8 cellular contexts compared by ENCODE assay signal in genomic region chr14:64388533-64389243, GRCh38. TPM values are rescaled to one million over a fixed set of nuclear protein-coding genes. Genes with fewer than 3 reads are reported as not detected.
A peak's percentile ranks its signal among the peaks of the same experiment; 100 is the strongest.
DNase-seq lines count a peak whose midpoint lies in the region; ATAC-seq and TF ChIP-seq lines count a peak whose summit lies in the region.

No MANE protein-coding gene starts in this region.

- intact Hi-C loops in cardiac septum (cut with DNase I), result no loop called here

- peak overlapping the region; percentile 98 for H3K27ac Mint-ChIP-seq in activated naive CD8-positive, alpha-beta T cell
- H3K27ac Mint-ChIP-seq in progenitor cell of endocrine pancreas, result peak overlapping the region; percentile 99

- H3K36me3 Mint-ChIP-seq in activated naive CD8-positive, alpha-beta T cell, result peaks cover 12% of the 10 kb centered on the region
- H3K36me3 Mint-ChIP-seq in progenitor cell of endocrine pancreas (ENCODE audit: insufficient read depth), result peaks cover 8% of the 10 kb centered on the region

- no peaks in the 10 kb centered on the region for H3K9me3 Mint-ChIP-seq in activated naive CD8-positive, alpha-beta T cell (ENCODE audit: low read depth)
- H3K9me3 Mint-ChIP-seq in progenitor cell of endocrine pancreas (ENCODE audit: low read depth), result no peaks in the 10 kb centered on the region

- no peaks in the 10 kb centered on the region for H3K27me3 Mint-ChIP-seq in activated naive CD8-positive, alpha-beta T cell
- no peaks in the 10 kb centered on the region for H3K27me3 Mint-ChIP-seq in progenitor cell of endocrine pancreas

- ATAC-seq in GM21825 (IDR thresholded peaks at IDR 0.05; ENCODE audit: unreplicated experiment) (peak; percentile 4), GM19328 (IDR thresholded peaks at IDR 0.05; ENCODE audit: unreplicated experiment) (no peak)

- H3K4me1 Mint-ChIP-seq in activated naive CD8-positive, alpha-beta T cell (ENCODE audit: low read depth), result peaks cover 35% of the 10 kb centered on the region
- peaks cover 6% of the 10 kb centered on the region for H3K4me1 Mint-ChIP-seq in progenitor cell of endocrine pancreas (ENCODE audit: low read depth)

- peak overlapping the region; percentile 95 for H3K4me3 Mint-ChIP-seq in activated naive CD8-positive, alpha-beta T cell
- peak overlapping the region; percentile 96 for H3K4me3 Mint-ChIP-seq in progenitor cell of endocrine pancreas (ENCODE audit: low read depth)

- TF ChIP-seq CTCF in progenitor cell of endocrine pancreas (IDR thresholded peaks at IDR 0.05; ENCODE audit: unreplicated experiment), result no peak

- peak; percentile 64 for DNase-seq in COLO668 (lab: John Stamatoyannopoulos, UW; ENCODE audit: unreplicated experiment)
- peak; percentile 5 for DNase-seq in NCI-H2081 treated with DMSO at 0.1 percent for 48 hours (lab: John Stamatoyannopoulos, UW)
- DNase-seq in cardiac septum (ENCODE audit: low spot score), result peak; percentile 77
- DNase-seq in progenitor cell of endocrine pancreas (ENCODE audit: low spot score, unreplicated experiment), result peak; percentile 15
- DNase-seq in NCI-H1048 (lab: John Stamatoyannopoulos, UW), result no peak

RNA-seq across cellular contexts. Expression of gene MTHFD1, which starts 0.5 kb away (rescaled TPM):
- total RNA-seq in cardiac septum (46.3 TPM), progenitor cell of endocrine pancreas (70.3 and 71.9 TPM in 2 replicates)
